In genomic region chr9:35294066-35294465, GRCh38 we compare ENCODE assay signal across 18 cellular contexts.
DNase-seq lines count a peak whose midpoint lies in the region; ATAC-seq and TF ChIP-seq lines count a peak whose summit lies in the region.
"Had no signal": no experiment of that assay in that cellular context is flagged by ENCODE, and none has a peak within 500 bp of the region (broad histone marks: within the 10 kb centered on the region; RNA-seq: fewer than 3 reads in every experiment).

No MANE protein-coding gene starts in this region.

- H3K27ac ChIP-seq in neuronal stem cell (replicated peaks; ENCODE audit: low read length): peak overlapping the region; percentile 85
- H3K27ac ChIP-seq: BLaER1 had no signal

- no peak for ATAC-seq in GM21515 (IDR thresholded peaks at IDR 0.05; ENCODE audit: unreplicated experiment)
- ATAC-seq: GM12878, HepG2 had no signal

- H3K18ac ChIP-seq in neuronal stem cell (ENCODE audit: low read length): no peak overlapping the region

- no peak overlapping the region for H2BK12ac ChIP-seq in neuronal stem cell (ENCODE audit: low read length)

- H3K4ac ChIP-seq in neuronal stem cell (ENCODE audit: low read length): no peak overlapping the region

- H4K8ac ChIP-seq in neuronal stem cell (ENCODE audit: low read depth, low read length): no peak overlapping the region

- no peak overlapping the region for H2AK5ac ChIP-seq in neuronal stem cell (ENCODE audit: low read depth, low read length)

- H3K36me3 Mint-ChIP-seq in brain: peaks cover 27% of the 10 kb centered on the region
- peaks cover 3% of the 10 kb centered on the region for H3K36me3 Mint-ChIP-seq in nephron (ENCODE audit: low read depth)
- H3K36me3 Mint-ChIP-seq: CD14-positive monocyte; CD4-positive, alpha-beta memory T cell had no signal

- no peak overlapping the region for H2BK5ac ChIP-seq in neuronal stem cell (ENCODE audit: low read length)

- no peak overlapping the region for H2AFZ ChIP-seq in neuronal stem cell (ENCODE audit: low read length)

- no peak overlapping the region for H3K4me2 ChIP-seq in neuronal stem cell (ENCODE audit: insufficient read depth, low read length, poor library complexity, severe bottlenecking)
- H3K4me2 ChIP-seq: BLaER1 had no signal

- DNase-seq in OCI-M1 (lab: John Stamatoyannopoulos, UW): peak; percentile 52
- DNase-seq in neuronal stem cell (ENCODE audit: low spot score): peak; percentile 52
- DNase-seq in DMS79 (lab: John Stamatoyannopoulos, UW): no peak
- DNase-seq in Kasumi-1 (lab: John Stamatoyannopoulos, UW): no peak
- DNase-seq in stimulated activated naive CD4-positive, alpha-beta T cell treated with Interleukin-2 at 50 U/mL for 16 hours (lab: John Stamatoyannopoulos, UW): no peak
- DNase-seq: 8988T; CD4-positive, alpha-beta memory T cell; DMS153; DND-41; EL; H9 had no signal

- H3K4me1 Mint-ChIP-seq in brain (peaks cover 22% of the 10 kb centered on the region), nephron (peaks cover 12% of the 10 kb centered on the region)

- peaks cover 0 to 2% of the 10 kb centered on the region in 2 donors for H3K9me3 ChIP-seq in neuronal stem cell (replicated peaks in 1 of 2; ENCODE audit: control insufficient read depth in 2 of 2, insufficient read depth in 1 of 2, low read depth in 1 of 2, low read length in 2 of 2)
- H3K9me3 ChIP-seq: BLaER1 had no signal

- no peaks in the 10 kb centered on the region for H3K27me3 Mint-ChIP-seq in brain
- H3K27me3 Mint-ChIP-seq in nephron (ENCODE audit: low read depth): no peaks in the 10 kb centered on the region

- no peaks in the 10 kb centered on the region for H3K27me3 ChIP-seq in neuronal stem cell (ENCODE audit: control insufficient read depth in 3 of 3, insufficient read depth in 3 of 3, low read depth in 1 of 3, low read length in 3 of 3)
- H3K27me3 ChIP-seq: BLaER1 had no signal

- H3K14ac ChIP-seq in neuronal stem cell (ENCODE audit: low read length): no peak overlapping the region

- WGBS in neuronal stem cell (ENCODE audit: extremely low coverage in 2 of 2, insufficient read length in 2 of 2, insufficient replicate concordance in 1 of 2), 2 donors: no CpG with 5 or more reads among the region's 6 CpGs

- no peak overlapping the region for H4K91ac ChIP-seq in neuronal stem cell (ENCODE audit: low read depth, low read length, poor library complexity)

- H3K4me3 ChIP-seq in neuronal stem cell (ENCODE audit: low read length in 2 of 2): no peak overlapping the region
- H3K4me3 ChIP-seq: BLaER1, GM12878 had no signal

- no peaks in the 10 kb centered on the region for H3K36me3 ChIP-seq in neuronal stem cell (replicated peaks in 1 of 2; ENCODE audit: control insufficient read depth in 2 of 2, insufficient read depth in 2 of 2, low read length in 2 of 2)
- H3K36me3 ChIP-seq: BLaER1 had no signal

- no peak overlapping the region for H3K4me3 Mint-ChIP-seq in brain
- no peak overlapping the region for H3K4me3 Mint-ChIP-seq in nephron
- H3K4me3 Mint-ChIP-seq: CD14-positive monocyte; CD4-positive, alpha-beta memory T cell; H9 had no signal

- peak overlapping the region in 3 of 5 experiments; percentile 19 to 56 (median 32) for H3K27ac Mint-ChIP-seq in brain
- peak overlapping the region in 2 of 3 experiments; percentile 65 for H3K27ac Mint-ChIP-seq in nephron
- H3K27ac Mint-ChIP-seq: CD14-positive monocyte; CD4-positive, alpha-beta memory T cell; H9 had no signal

- H2BK15ac ChIP-seq in neuronal stem cell (ENCODE audit: low read length): no peak overlapping the region

- peaks cover 20 to 31% of the 10 kb centered on the region in 2 donors for H3K4me1 ChIP-seq in neuronal stem cell (ENCODE audit: control insufficient read depth in 2 of 2, insufficient read depth in 1 of 2, low read depth in 1 of 2, low read length in 2 of 2)
- H3K4me1 ChIP-seq: BLaER1 had no signal

- H3K79me1 ChIP-seq in neuronal stem cell (ENCODE audit: low read depth, low read length): no peaks in the 10 kb centered on the region

- no peak overlapping the region for H3K9ac ChIP-seq in neuronal stem cell (ENCODE audit: low read depth, low read length, poor library complexity)
- H3K9ac ChIP-seq: BLaER1 had no signal

- H2BK120ac ChIP-seq in neuronal stem cell (ENCODE audit: low read depth, low read length): no peak overlapping the region

- no peak overlapping the region for H3K23ac ChIP-seq in neuronal stem cell (ENCODE audit: low read depth, low read length, poor library complexity)

- no peaks in the 10 kb centered on the region for H3K9me3 Mint-ChIP-seq in brain
- H3K9me3 Mint-ChIP-seq in nephron: no peaks in the 10 kb centered on the region
- H3K9me3 Mint-ChIP-seq: H9 had no signal

- TF ChIP-seq CTCF in brain (conservative IDR thresholded peaks at IDR 0.05) (no peak), nephron (IDR thresholded peaks at IDR 0.05; ENCODE audit: unreplicated experiment in 3 of 3) (no peak)

Comparison
In these comparisons a context has a peak if more than half of its experiments do, and no peak if none do; other contexts are left out.
1. DNase-seq: peak in OCI-M1 (single experiment) and neuronal stem cell (single experiment); none in DMS79 (single experiment), Kasumi-1 (0 of 2) and stimulated activated naive CD4-positive, alpha-beta T cell treated with Interleukin-2 at 50 U/mL for 16 hours (single experiment).